20 cellular contexts compared by ENCODE assay signal in the genomic region with DNA sequence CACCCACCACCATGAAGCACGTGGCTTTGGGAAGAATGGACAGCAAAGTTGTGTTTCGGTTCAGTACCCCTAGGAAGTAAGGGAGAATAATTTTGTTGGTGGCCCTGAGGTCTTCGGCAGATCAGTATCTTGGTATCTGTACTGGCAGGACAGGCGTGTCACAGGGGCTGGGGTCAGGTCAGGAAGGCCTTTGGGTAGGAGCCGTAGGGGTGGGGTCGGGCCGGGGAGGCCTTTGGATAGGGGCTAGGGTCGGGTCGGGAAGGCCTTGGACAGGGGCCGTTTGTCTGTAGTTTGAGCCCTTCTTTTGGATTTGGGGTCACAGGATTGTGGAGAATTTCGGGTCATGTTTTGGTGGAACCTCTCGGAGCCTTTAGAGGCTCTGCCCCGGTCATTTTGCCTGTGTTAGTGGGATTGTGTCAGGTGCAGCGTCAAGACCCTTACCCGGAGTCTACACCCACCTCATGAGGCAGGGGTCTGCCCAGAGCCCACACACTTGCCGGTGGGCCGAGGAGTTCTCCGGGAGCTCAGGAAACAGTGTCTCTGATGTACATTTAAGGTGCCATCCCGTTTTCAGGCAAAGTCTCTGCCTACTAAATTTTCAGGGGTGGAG.
A peak's percentile ranks its signal among the peaks of the same experiment; 100 is the strongest.
DNase-seq lines count a peak whose midpoint lies in the region; ATAC-seq and TF ChIP-seq lines count a peak whose summit lies in the region.
"Had no signal": no experiment of that assay in that cellular context is flagged by ENCODE, and none has a peak within 500 bp of the region (broad histone marks: within the 10 kb centered on the region; RNA-seq: fewer than 3 reads in every experiment).

No MANE protein-coding gene starts in this region.

- no peak overlapping the region for H4K8ac ChIP-seq in neuronal stem cell (ENCODE audit: low read depth, low read length)

- no peak overlapping the region for H2BK5ac ChIP-seq in neuronal stem cell (ENCODE audit: low read length)

- peak; percentile 18 for DNase-seq in natural killer cell treated with Interleukin-12 subunit alpha and Interleukin-12 subunit beta and Interleukin-15 and Interleukin-18, amount 100 ng/mL, for 72 hours (ENCODE audit: low spot score)
- DNase-seq in natural killer cell (no peak), left lung (peak; percentile 22 to 67), neuronal stem cell (ENCODE audit: low spot score) (no peak), hypothalamus (lab: John Stamatoyannopoulos, UW) (no peak), SHP77 treated with DMSO at 0.1 percent for 48 hours (lab: John Stamatoyannopoulos, UW) (no peak)
- DNase-seq: Calu3; CD8-positive, alpha-beta T cell; DMS 273 treated with DMSO at 0.1 percent for 48 hours; DMS53; DND-41; EL; GOT3; H7; HFFc6 had no signal

- no peak overlapping the region for H2BK120ac ChIP-seq in neuronal stem cell (ENCODE audit: low read depth, low read length)

- H2AFZ ChIP-seq in neuronal stem cell (ENCODE audit: low read length) = no peak overlapping the region

- H3K4me3 Mint-ChIP-seq in natural killer cell treated with Interleukin-12 subunit alpha and Interleukin-12 subunit beta and Interleukin-15 and Interleukin-18, amount 100 ng/mL, for 72 hours = no peak overlapping the region
- H3K4me3 Mint-ChIP-seq in natural killer cell = no peak overlapping the region
- H3K4me3 Mint-ChIP-seq: B cell; CD8-positive, alpha-beta T cell; HFFc6 had no signal

- WGBS in neuronal stem cell (ENCODE audit: extremely low coverage in 2 of 2, insufficient read length in 2 of 2, insufficient replicate concordance in 1 of 2), 2 donors = no CpG with 5 or more reads among the region's 19 CpGs

- peaks cover 0 to 5% of the 10 kb centered on the region in 2 donors for H3K27me3 ChIP-seq in left lung
- peaks cover 0 to 15% (median 0%) of the 10 kb centered on the region in 3 experiments for H3K27me3 ChIP-seq in neuronal stem cell (ENCODE audit: control insufficient read depth in 3 of 3, insufficient read depth in 3 of 3, low read depth in 1 of 3, low read length in 3 of 3)
- H3K27me3 ChIP-seq: BLaER1 treated with 17β-estradiol and CSF1 and Interleukin-3, amounts not matched to agents 10 nM and 100 nM had no signal

- H3K9me3 ChIP-seq in left lung (no peaks in the 10 kb centered on the region), neuronal stem cell (replicated peaks in 1 of 2; ENCODE audit: control insufficient read depth in 2 of 2, insufficient read depth in 1 of 2, low read depth in 1 of 2, low read length in 2 of 2) (no peaks in the 10 kb centered on the region)
- H3K9me3 ChIP-seq: BLaER1 treated with 17β-estradiol and CSF1 and Interleukin-3, amounts not matched to agents 10 nM and 100 nM had no signal

- H3K4me3 ChIP-seq in left lung (no peak overlapping the region), neuronal stem cell (ENCODE audit: low read length in 2 of 2) (no peak overlapping the region)
- H3K4me3 ChIP-seq: BLaER1 treated with 17β-estradiol and CSF1 and Interleukin-3, amounts not matched to agents 10 nM and 100 nM; GM12878 had no signal

- TF ChIP-seq CTCF in natural killer cell (IDR thresholded peaks at IDR 0.05) (no peak), left lung (IDR thresholded peaks at IDR 0.05) (no peak)

- intact Hi-C loops in natural killer cell (cut with micrococcal nuclease) = no loop called here
- intact Hi-C loops in left lung (cut with DNase I) = no loop called here

- no peaks in the 10 kb centered on the region for H3K9me3 Mint-ChIP-seq in natural killer cell treated with Interleukin-12 subunit alpha and Interleukin-12 subunit beta and Interleukin-15 and Interleukin-18, amount 100 ng/mL, for 72 hours
- H3K9me3 Mint-ChIP-seq in natural killer cell = no peaks in the 10 kb centered on the region
- H3K9me3 Mint-ChIP-seq: CD8-positive, alpha-beta T cell; HFFc6 had no signal

- no peaks in the 10 kb centered on the region for H3K4me1 Mint-ChIP-seq in natural killer cell treated with Interleukin-12 subunit alpha and Interleukin-12 subunit beta and Interleukin-15 and Interleukin-18, amount 100 ng/mL, for 72 hours (ENCODE audit: low read depth in 2 of 2)
- H3K4me1 Mint-ChIP-seq in natural killer cell = no peaks in the 10 kb centered on the region
- H3K4me1 Mint-ChIP-seq: B cell had no signal

- no peak overlapping the region for H3K4ac ChIP-seq in neuronal stem cell (ENCODE audit: low read length)

- no peak overlapping the region for H3K23ac ChIP-seq in neuronal stem cell (ENCODE audit: low read depth, low read length, poor library complexity)

- no peak overlapping the region for H3K18ac ChIP-seq in neuronal stem cell (ENCODE audit: low read length)

- H2AK5ac ChIP-seq in neuronal stem cell (ENCODE audit: low read depth, low read length) = no peak overlapping the region

- H3K27me3 Mint-ChIP-seq in natural killer cell treated with Interleukin-12 subunit alpha and Interleukin-12 subunit beta and Interleukin-15 and Interleukin-18, amount 100 ng/mL, for 72 hours = no peaks in the 10 kb centered on the region
- no peaks in the 10 kb centered on the region for H3K27me3 Mint-ChIP-seq in natural killer cell (ENCODE audit: low read depth in 2 of 2)
- H3K27me3 Mint-ChIP-seq: B cell had no signal

- H3K79me1 ChIP-seq in neuronal stem cell (ENCODE audit: low read depth, low read length) = peaks cover 4% of the 10 kb centered on the region

- no peak overlapping the region for H3K4me2 ChIP-seq in neuronal stem cell (ENCODE audit: insufficient read depth, low read length, poor library complexity, severe bottlenecking)
- H3K4me2 ChIP-seq: BLaER1 treated with 17β-estradiol and CSF1 and Interleukin-3, amounts not matched to agents 10 nM and 100 nM had no signal

- H2BK15ac ChIP-seq in neuronal stem cell (ENCODE audit: low read length) = no peak overlapping the region

- no peak overlapping the region for H4K91ac ChIP-seq in neuronal stem cell (ENCODE audit: low read depth, low read length, poor library complexity)

- H3K27ac ChIP-seq in left lung (no peak overlapping the region), neuronal stem cell (replicated peaks; ENCODE audit: low read length) (no peak overlapping the region)
- H3K27ac ChIP-seq: BLaER1 treated with 17β-estradiol and CSF1 and Interleukin-3, amounts not matched to agents 10 nM and 100 nM had no signal

- no peaks in the 10 kb centered on the region for H3K36me3 Mint-ChIP-seq in natural killer cell treated with Interleukin-12 subunit alpha and Interleukin-12 subunit beta and Interleukin-15 and Interleukin-18, amount 100 ng/mL, for 72 hours
- no peaks in the 10 kb centered on the region for H3K36me3 Mint-ChIP-seq in natural killer cell
- H3K36me3 Mint-ChIP-seq: CD8-positive, alpha-beta T cell had no signal

- H2BK12ac ChIP-seq in neuronal stem cell (ENCODE audit: low read length) = no peak overlapping the region

- no peak overlapping the region for H3K9ac ChIP-seq in neuronal stem cell (ENCODE audit: low read depth, low read length, poor library complexity)
- H3K9ac ChIP-seq: BLaER1 treated with 17β-estradiol and CSF1 and Interleukin-3, amounts not matched to agents 10 nM and 100 nM had no signal

- ATAC-seq in natural killer cell treated with Interleukin-12 subunit alpha and Interleukin-12 subunit beta and Interleukin-15 and Interleukin-18, amount 100 ng/mL, for 72 hours = no peak
- ATAC-seq in natural killer cell (no peak), left lung (no peak), HG03025 (IDR thresholded peaks at IDR 0.05; ENCODE audit: low FRiP score, unreplicated experiment) (no peak)
- ATAC-seq: CD8-positive, alpha-beta T cell; GM12878; HCT116 had no signal

- no peaks in the 10 kb centered on the region for H3K36me3 ChIP-seq in left lung
- no peaks in the 10 kb centered on the region for H3K36me3 ChIP-seq in neuronal stem cell (replicated peaks in 1 of 2; ENCODE audit: control insufficient read depth in 2 of 2, insufficient read depth in 2 of 2, low read length in 2 of 2)

- no peak overlapping the region for H3K27ac Mint-ChIP-seq in natural killer cell treated with Interleukin-12 subunit alpha and Interleukin-12 subunit beta and Interleukin-15 and Interleukin-18, amount 100 ng/mL, for 72 hours
- H3K27ac Mint-ChIP-seq in natural killer cell = no peak overlapping the region
- H3K27ac Mint-ChIP-seq: B cell; CD8-positive, alpha-beta T cell; HFFc6 had no signal

- H3K4me1 ChIP-seq in left lung (no peaks in the 10 kb centered on the region), neuronal stem cell (ENCODE audit: control insufficient read depth in 2 of 2, insufficient read depth in 1 of 2, low read depth in 1 of 2, low read length in 2 of 2) (peaks cover 0 to 3% of the 10 kb centered on the region in 2 donors)
- H3K4me1 ChIP-seq: BLaER1 treated with 17β-estradiol and CSF1 and Interleukin-3, amounts not matched to agents 10 nM and 100 nM had no signal

- peak overlapping the region; percentile 73 for H3K14ac ChIP-seq in neuronal stem cell (ENCODE audit: low read length)

Comparison
In these comparisons a context has a peak if more than half of its experiments do, and no peak if none do; other contexts are left out.
1. DNase-seq: peak in natural killer cell treated with Interleukin-12 subunit alpha and Interleukin-12 subunit beta and Interleukin-15 and Interleukin-18, amount 100 ng/mL, for 72 hours (single experiment) and left lung (2 of 2); none in natural killer cell (single experiment), neuronal stem cell (single experiment), hypothalamus (0 of 51) and SHP77 treated with DMSO at 0.1 percent for 48 hours (single experiment).